In genomic region chr11:6251990-6252473, GRCh38 we compare ENCODE assay signal across 16 cellular contexts. TPM values are rescaled to one million over a fixed set of nuclear protein-coding genes. Genes with fewer than 3 reads are reported as not detected.
DNase-seq lines count a peak whose midpoint lies in the region; ATAC-seq, FAIRE-seq and TF ChIP-seq lines count a peak whose summit lies in the region.
"Had no signal": no experiment of that assay in that cellular context is flagged by ENCODE, and none has a peak within 500 bp of the region (broad histone marks: within the 10 kb centered on the region; RNA-seq: fewer than 3 reads in every experiment).

No MANE protein-coding gene starts in this region.

- H3K27ac ChIP-seq in adrenal gland: peak overlapping the region; percentile 48 to 91 (median 85)
- peak overlapping the region; percentile 79 to 90 (median 88) for H3K27ac ChIP-seq in pancreas

- TF ChIP-seq POLR2A in adrenal gland (IDR thresholded peaks at IDR 0.05): peak in 1 of 2 donors; percentile 68

- H3K4me1 Mint-ChIP-seq in glutamatergic neuron (ENCODE audit: low read depth, unreplicated experiment) (peaks cover 11% of the 10 kb centered on the region), Caco-2 (ENCODE audit: low read depth, unreplicated experiment) (peaks cover 17% of the 10 kb centered on the region)
- H3K4me1 Mint-ChIP-seq: central memory CD8-positive, alpha-beta T cell; IgD-negative memory B cell; T-cell had no signal

- no peaks in the 10 kb centered on the region for H3K9me3 Mint-ChIP-seq in glutamatergic neuron (ENCODE audit: unreplicated experiment)
- H3K9me3 Mint-ChIP-seq in Caco-2 (ENCODE audit: unreplicated experiment): no peaks in the 10 kb centered on the region
- H3K9me3 Mint-ChIP-seq: central memory CD8-positive, alpha-beta T cell; IgD-negative memory B cell; T-cell had no signal

- H3K4me3 ChIP-seq in adrenal gland (no peak overlapping the region), pancreas (no peak overlapping the region), Caco-2 (ENCODE audit: low read depth, low read length) (no peak overlapping the region)

- no peak for FAIRE-seq in pancreas (lab: Jason Lieb, UNC)
- FAIRE-seq: frontal cortex had no signal

- POLR2A ChIA-PET in Caco-2 (lab: Charles Lee): no interaction called here

- no peaks in the 10 kb centered on the region for H3K27me3 Mint-ChIP-seq in glutamatergic neuron (ENCODE audit: unreplicated experiment)
- no peaks in the 10 kb centered on the region for H3K27me3 Mint-ChIP-seq in Caco-2 (ENCODE audit: insufficient read depth, unreplicated experiment)
- H3K27me3 Mint-ChIP-seq: central memory CD8-positive, alpha-beta T cell; IgD-negative memory B cell had no signal

- 45 to 63% (median 50%) methylated on average over 6 of the region's 6 CpGs for WGBS in adrenal gland, 4 donors
- WGBS in pancreas, 2 donors: 34 to 47% methylated on average over 6 of the region's 6 CpGs

- H3K4me3 Mint-ChIP-seq in glutamatergic neuron (ENCODE audit: unreplicated experiment) (no peak overlapping the region), Caco-2 (ENCODE audit: unreplicated experiment) (no peak overlapping the region)
- H3K4me3 Mint-ChIP-seq: activated CD8-positive, alpha-beta T cell treated with anti-CD3 and anti-CD28 coated beads, Interleukin-2, amount 10 ng/mL, durations not matched to agents 7 days and 5 days; central memory CD8-positive, alpha-beta T cell; IgD-negative memory B cell; T-cell had no signal

- H3K9me3 ChIP-seq in adrenal gland (replicated peaks in 1 of 3) (no peaks in the 10 kb centered on the region), pancreas (no peaks in the 10 kb centered on the region), Caco-2 (no peaks in the 10 kb centered on the region)

- peak; percentile 82 to 86 (median 84) for ATAC-seq in pancreas
- ATAC-seq in GM21390 (IDR thresholded peaks at IDR 0.05; ENCODE audit: unreplicated experiment): no peak
- ATAC-seq in GM21367 (IDR thresholded peaks at IDR 0.05; ENCODE audit: unreplicated experiment): no peak

- no TSS peak for BruUV-seq in Caco-2 (replicated peaks; lab: Mats Ljungman, UMichigan)

- TF ChIP-seq CTCF in adrenal gland (IDR thresholded peaks at IDR 0.05) (no peak), glutamatergic neuron (IDR thresholded peaks at IDR 0.05; ENCODE audit: partially characterized antibody, unreplicated experiment) (no peak), pancreas (IDR thresholded peaks at IDR 0.05) (no peak), Caco-2 (IDR thresholded peaks at IDR 0.05; ENCODE audit: insufficient read depth in 1 of 2, low read depth in 1 of 2, low read length in 1 of 2, severe bottlenecking in 1 of 2, unreplicated experiment in 1 of 2) (no peak)

- CTCF ChIA-PET in Caco-2 (lab: Charles Lee): interaction anchor here (1.0 to 3.5 kb wide), 4 partner anchors 14 to 110 kb away, joined by 3 to 36 read pairs (median 11); no protein-coding TSS in a partner anchor

- peak overlapping the region; percentile 69 for H3K27ac Mint-ChIP-seq in glutamatergic neuron (ENCODE audit: unreplicated experiment)
- H3K27ac Mint-ChIP-seq in Caco-2 (ENCODE audit: unreplicated experiment): no peak overlapping the region
- H3K27ac Mint-ChIP-seq: activated CD8-positive, alpha-beta T cell treated with anti-CD3 and anti-CD28 coated beads, Interleukin-2, amount 10 ng/mL, durations not matched to agents 7 days and 5 days; IgD-negative memory B cell; T-cell had no signal

- H3K36me3 ChIP-seq in adrenal gland (replicated peaks in 1 of 2) (no peaks in the 10 kb centered on the region), pancreas (no peaks in the 10 kb centered on the region), Caco-2 (ENCODE audit: control insufficient read depth, insufficient read depth, low read length) (no peaks in the 10 kb centered on the region)

- peaks cover 20 to 21% of the 10 kb centered on the region in 2 donors for H3K4me1 ChIP-seq in adrenal gland (replicated peaks in 1 of 2)
- H3K4me1 ChIP-seq in pancreas: peaks cover 10 to 33% (median 31%) of the 10 kb centered on the region in 3 donors
- H3K4me1 ChIP-seq in Caco-2: peaks cover 15% of the 10 kb centered on the region

- intact Hi-C loops in adrenal gland (cut with DNase I): no loop called here
- intact Hi-C loops in pancreas (cut with DNase I): no loop called here
- intact Hi-C loops in Caco-2 (cut with micrococcal nuclease; ENCODE audit: unreplicated experiment): loop anchor here (1.0 kb wide), 4 partner anchors 46 to 111 kb away; no protein-coding TSS in a partner anchor

- no peaks in the 10 kb centered on the region for H3K36me3 Mint-ChIP-seq in glutamatergic neuron (ENCODE audit: unreplicated experiment)
- H3K36me3 Mint-ChIP-seq in Caco-2 (ENCODE audit: insufficient read depth, unreplicated experiment): no peaks in the 10 kb centered on the region
- H3K36me3 Mint-ChIP-seq: IgD-negative memory B cell, T-cell had no signal

- H3K27me3 ChIP-seq in adrenal gland: no peaks in the 10 kb centered on the region
- no peaks in the 10 kb centered on the region for H3K27me3 ChIP-seq in pancreas
- H3K27me3 ChIP-seq in Caco-2 (replicated peaks; ENCODE audit: control insufficient read depth, insufficient read depth, low read length): no peaks in the 10 kb centered on the region

- DNase-seq in H4 (ENCODE audit: low spot score) (peak; percentile 93), adrenal gland (peak; percentile 69 to 90 (median 86)), glutamatergic neuron (peak; percentile 32), pancreas (peak in 5 of 6 donors; percentile 85 to 91 (median 87)), Caco-2 (no peak), NCI-H1048 (lab: John Stamatoyannopoulos, UW) (no peak)
- DNase-seq: PC-3, T-cell had no signal

RNA-seq across cellular contexts. Expression of gene CCKBR, which starts 7.6 kb away (rescaled TPM):
- not detected in 2 replicates for total RNA-seq in H4 (2014; rRNA removed; shearing (Covaris generic))
- under 1 TPM in 3 of 8 donors, not detected in 5; 0.11 to 0.69 (median 0.50) TPM for total RNA-seq in adrenal gland
- polyA plus RNA-seq in adrenal gland: under 1 TPM; 0.07 to 0.22 (median 0.08) TPM
- 0.96 TPM for total RNA-seq in glutamatergic neuron (ENCODE audit: unreplicated experiment)
- total RNA-seq in pancreas: 10 to 100 TPM in 2 of 6 donors, 1 to 10 TPM in 4; 1.3 to 19.7 (median 3.1) TPM
- polyA plus RNA-seq in pancreas: 1 to 10 TPM; 2.5 to 7.7 TPM
- 1.6 and 2.1 TPM in 2 replicates for total RNA-seq in Caco-2 (2022)
- total RNA-seq: activated CD8-positive, alpha-beta T cell treated with anti-CD3 and anti-CD28 coated beads, Interleukin-2, amount 10 ng/mL, durations not matched to agents 7 days and 5 days; PC-3; renal cortical epithelial cell; T-cell had no signal
- polyA plus RNA-seq: IgD-negative memory B cell had no signal

RNA-seq across cellular contexts. Expression of gene CNGA4, which starts 13.1 kb away (rescaled TPM):
- total RNA-seq in H4 (2014; rRNA removed; shearing (Covaris generic)): not detected in 2 replicates
- total RNA-seq in adrenal gland: 1 to 10 TPM in 1 of 8 donors, under 1 TPM in 3, not detected in 4; 0.19 to 1.5 (median 0.46) TPM
- under 1 TPM; 0.11 to 0.32 (median 0.20) TPM for polyA plus RNA-seq in adrenal gland
- total RNA-seq in glutamatergic neuron (ENCODE audit: unreplicated experiment): not detected
- total RNA-seq in pancreas: under 1 TPM; 0.12 to 0.28 (median 0.22) TPM
- polyA plus RNA-seq in pancreas: under 1 TPM; 0.14 to 0.46 TPM
- total RNA-seq in Caco-2 (2022): 0.56 TPM in 1 of 2 replicates, not detected in the other
- total RNA-seq: lower leg skin had no signal
- polyA plus RNA-seq: IgD-negative memory B cell had no signal

RNA-seq across cellular contexts. Expression of gene FHIP1B, which starts 17.6 kb away (rescaled TPM):
- total RNA-seq in H4 (2014; rRNA removed; shearing (Covaris generic)): 5.0 and 7.1 TPM in 2 replicates
- total RNA-seq in adrenal gland (10 to 100 TPM; 15.6 to 51.5 (median 34.9) TPM), glutamatergic neuron (ENCODE audit: unreplicated experiment) (25.3 TPM), pancreas (10 to 100 TPM; 13.0 to 28.1 (median 18.4) TPM), Caco-2 (2022) (26.8 and 27.8 TPM in 2 replicates)
- polyA plus RNA-seq in adrenal gland (10 to 100 TPM; 12.5 to 91.2 (median 69.7) TPM), pancreas (10 to 100 TPM; 74.3 to 82.9 TPM)

RNA-seq across cellular contexts. Expression of gene C11orf42, which starts 46.7 kb away (rescaled TPM):
- not detected in 2 replicates for total RNA-seq in H4 (2014; rRNA removed; shearing (Covaris generic))
- not detected for total RNA-seq in adrenal gland
- not detected for polyA plus RNA-seq in adrenal gland
- not detected for total RNA-seq in glutamatergic neuron (ENCODE audit: unreplicated experiment)
- not detected for total RNA-seq in pancreas
- polyA plus RNA-seq in pancreas: not detected
- not detected in 2 replicates for total RNA-seq in Caco-2 (2022)
- total RNA-seq: activated CD8-positive, alpha-beta T cell treated with anti-CD3 and anti-CD28 coated beads, Interleukin-2, amount 10 ng/mL, durations not matched to agents 7 days and 5 days; frontal cortex; lower leg skin; PC-3; renal cortical epithelial cell; T-cell had no signal
- polyA plus RNA-seq: IgD-negative memory B cell had no signal

RNA-seq across cellular contexts. Expression of gene OR52W1, which starts 53.0 kb away (rescaled TPM):
- total RNA-seq in H4 (2014; rRNA removed; shearing (Covaris generic)): not detected in 2 replicates
- total RNA-seq in adrenal gland (not detected), glutamatergic neuron (ENCODE audit: unreplicated experiment) (not detected), pancreas (not detected), Caco-2 (2022) (not detected in 2 replicates)
- polyA plus RNA-seq in adrenal gland (not detected), pancreas (not detected)
- total RNA-seq: activated CD8-positive, alpha-beta T cell treated with anti-CD3 and anti-CD28 coated beads, Interleukin-2, amount 10 ng/mL, durations not matched to agents 7 days and 5 days; frontal cortex; lower leg skin; PC-3; renal cortical epithelial cell; T-cell had no signal
- polyA plus RNA-seq: IgD-negative memory B cell had no signal

Comparison
In these comparisons a context has a peak if more than half of its experiments do, and no peak if none do; other contexts are left out.
1. DNase-seq: peak in H4 (single experiment), adrenal gland (7 of 7), glutamatergic neuron (single experiment) and pancreas (5 of 6); none in Caco-2 (0 of 2) and NCI-H1048 (single experiment).
2. ATAC-seq: peak in pancreas (4 of 4); none in GM21390 (single experiment) and GM21367 (single experiment).